In genomic region chrX:119755981-119756533, GRCh38 we compare ENCODE assay signal across 8 cellular contexts. TPM values are rescaled to one million over a fixed set of nuclear protein-coding genes. Genes with fewer than 3 reads are reported as not detected.
DNase-seq lines count a peak whose midpoint lies in the region; ATAC-seq, FAIRE-seq and TF ChIP-seq lines count a peak whose summit lies in the region.

No MANE protein-coding gene starts in this region.

- H3K27me3 ChIP-seq in GM12878 (replicated peaks in 1 of 2; ENCODE audit: control insufficient read depth in 2 of 2, insufficient read depth in 2 of 2, low read length in 1 of 2) (no peaks in the 10 kb centered on the region), right atrium auricular region (peaks cover 0 to 4% of the 10 kb centered on the region in 2 donors), gastrocnemius medialis (peaks cover 0 to 15% (median 3%) of the 10 kb centered on the region in 3 donors)

- no peak for TF ChIP-seq CTCF in GM12878 (IDR thresholded peaks at IDR 0.05 in 2 of 3, conservative IDR thresholded peaks at IDR 0.05 in 1 of 3; ENCODE audit: control insufficient read depth in 2 of 3, extremely low read depth in 1 of 3, insufficient read depth in 1 of 3, low read depth in 3 of 3, low read length in 3 of 3)
- TF ChIP-seq CTCF in right atrium auricular region (IDR thresholded peaks at IDR 0.05), result no peak
- no peak for TF ChIP-seq CTCF in gastrocnemius medialis (IDR thresholded peaks at IDR 0.05 in 4 of 5, conservative IDR thresholded peaks at IDR 0.05 in 1 of 5)

- TF ChIP-seq POLR2A in Raji (IDR thresholded peaks at IDR 0.05; ENCODE audit: insufficient read depth, low read depth, low read length) (0 out of 2 replicates have a peak, but pooled peaks have one; percentile 7), GM12878 (IDR thresholded peaks at IDR 0.05; ENCODE audit: low read depth, low read length) (peak; percentile 16; the same call in 1 of the 2 replicates), gastrocnemius medialis (IDR thresholded peaks at IDR 0.05) (no peak)

- FAIRE-seq in GM12878 (lab: Jason Lieb, UNC), result peak; percentile 92

- H3K36me3 ChIP-seq in GM12878 (ENCODE audit: control insufficient read depth in 2 of 2, insufficient read depth in 2 of 2, low read length in 1 of 2) (no peaks in the 10 kb centered on the region), right atrium auricular region (no peaks in the 10 kb centered on the region), gastrocnemius medialis (no peaks in the 10 kb centered on the region)

- intact Hi-C loops in GM12878 (cut with micrococcal nuclease; ENCODE audit: unreplicated experiment) (loop anchor here (1.0 to 2.0 kb wide), 3 partner anchors 23 to 108 kb away; no protein-coding TSS in a partner anchor), gastrocnemius medialis (cut with DNase I; ENCODE audit: low total_unique reads) (no loop called here)

- H3K27ac ChIP-seq in GM12878 (ENCODE audit: control insufficient read depth, insufficient read depth), result peak overlapping the region; percentile 93
- H3K27ac ChIP-seq in right atrium auricular region, result no peak overlapping the region
- no peak overlapping the region for H3K27ac ChIP-seq in gastrocnemius medialis

- H3K4me1 ChIP-seq in GM12878 (ENCODE audit: control insufficient read depth, insufficient read depth, low read length) (peaks cover 44% of the 10 kb centered on the region), right atrium auricular region (peaks cover 0 to 13% of the 10 kb centered on the region in 2 donors), gastrocnemius medialis (no peaks in the 10 kb centered on the region)

- peak overlapping the region; percentile 61 for H3K9ac ChIP-seq in GM12878 (ENCODE audit: control insufficient read depth, insufficient read depth, low read length)

- no peaks in the 10 kb centered on the region; the same call in 2 of the 3 replicates for H3K9me3 ChIP-seq in GM12878 (replicated peaks; ENCODE audit: control insufficient read depth, insufficient read depth, low read length)
- no peaks in the 10 kb centered on the region for H3K9me3 ChIP-seq in right atrium auricular region
- H3K9me3 ChIP-seq in gastrocnemius medialis, result no peaks in the 10 kb centered on the region

- H4K20me1 ChIP-seq in GM12878 (ENCODE audit: control insufficient read depth, insufficient read depth), result no peaks in the 10 kb centered on the region

- no peaks in the 10 kb centered on the region; the same call in none of the 2 replicates for H3K79me2 ChIP-seq in GM12878 (ENCODE audit: control insufficient read depth, insufficient read depth, low read length)

- in situ Hi-C loops in GM12878 (cut with MboI), result no loop called here
- in situ Hi-C loops in gastrocnemius medialis (cut with MboI; ENCODE audit: low sequenced_read_pairs in 4 of 4), result no loop called here

- peak overlapping the region; percentile 80 for H3K4me2 ChIP-seq in GM12878 (ENCODE audit: control insufficient read depth, insufficient read depth)

- 2% methylated on average over 7 of the region's 7 CpGs for WGBS in GM12878 (ENCODE audit: insufficient coverage, insufficient replicate concordance, low lambda C conversion rate, missing lambda C conversion rate)

- peak overlapping the region; percentile 11; the same call in 1 of the 2 replicates for H3K4me3 ChIP-seq in GM12878
- H3K4me3 ChIP-seq in right atrium auricular region, result no peak overlapping the region
- H3K4me3 ChIP-seq in gastrocnemius medialis, result no peak overlapping the region

- ATAC-seq in GM18520 (IDR thresholded peaks at IDR 0.05; ENCODE audit: unreplicated experiment) (peak; percentile 60), HG02884 (IDR thresholded peaks at IDR 0.05; ENCODE audit: unreplicated experiment) (peak; percentile 44), GM12878 (peak; percentile 79), gastrocnemius medialis (no peak)

- RAD21 ChIA-PET in GM12878 (lab: Charles Lee; ENCODE audit: unreplicated experiment), result interaction anchor here (0.7 to 12.8 kb wide), 19 partner anchors 8 to 239 kb away, joined by 3 to 128 read pairs (median 5); partner anchors contain the start of genes NKRF, RPL39 and SEPTIN6

- SMC1A ChIA-PET in GM12878 (lab: Charles Lee; ENCODE audit: uncharacterized antibody, unreplicated experiment), result interaction anchor here (0.7 to 6.5 kb wide), 14 partner anchors 8 to 179 kb away, joined by 3 to 61 read pairs (median 6); partner anchors contain the start of gene RPL39

- POLR2A ChIA-PET in GM12878 (lab: Charles Lee), result interaction anchor here (0.5 to 7.7 kb wide), 7 partner anchors 8 to 101 kb away, joined by 3 to 42 read pairs (median 7); partner anchors contain the start of gene SEPTIN6

- H2AFZ ChIP-seq in GM12878 (ENCODE audit: control insufficient read depth, low read depth, low read length), result peak overlapping the region; percentile 46; the same call in 1 of the 2 replicates

- peak; percentile 80 to 90 for TF ChIP-seq EP300 in GM12878 (IDR thresholded peaks at IDR 0.05; ENCODE audit: borderline replicate concordance in 1 of 2, control insufficient read depth in 1 of 2, low read depth in 2 of 2, low read length in 2 of 2)

- no peak for TF ChIP-seq RAD21 in GM12878 (IDR thresholded peaks at IDR 0.05; ENCODE audit: insufficient read depth, low read depth, low read length)

- peak; percentile 85 for DNase-seq in GM12878 (ENCODE audit: low read depth, low spot score)
- peak; percentile 16 for DNase-seq in stimulated activated CD8-positive, alpha-beta memory T cell treated with anti-CD3 and anti-CD28 coated beads, Interleukin-12 subunit alpha, Interleukin-12 subunit beta, amount 100 ng/mL, for 4 hours (ENCODE audit: low read depth)
- DNase-seq in right atrium auricular region (ENCODE audit: low spot score), result no peak
- no peak for DNase-seq in NCI-H1417 (lab: John Stamatoyannopoulos, UW)
- no peak for DNase-seq in gastrocnemius medialis

- no TSS peak for BruUV-seq in GM12878 (replicated peaks; lab: Mats Ljungman, UMichigan)

- CTCF ChIA-PET in GM12878 (lab: Yijun Ruan, JAX), result interaction anchor here (0.8 to 7.1 kb wide), 15 partner anchors 9 to 240 kb away, joined by 3 to 78 read pairs (median 8); no protein-coding TSS in a partner anchor

TF ChIP-seq in GM12878, 131 proteins besides CTCF, POLR2A, EP300 and RAD21 (continues in another document):
- TF ChIP-seq, protein P1, sequence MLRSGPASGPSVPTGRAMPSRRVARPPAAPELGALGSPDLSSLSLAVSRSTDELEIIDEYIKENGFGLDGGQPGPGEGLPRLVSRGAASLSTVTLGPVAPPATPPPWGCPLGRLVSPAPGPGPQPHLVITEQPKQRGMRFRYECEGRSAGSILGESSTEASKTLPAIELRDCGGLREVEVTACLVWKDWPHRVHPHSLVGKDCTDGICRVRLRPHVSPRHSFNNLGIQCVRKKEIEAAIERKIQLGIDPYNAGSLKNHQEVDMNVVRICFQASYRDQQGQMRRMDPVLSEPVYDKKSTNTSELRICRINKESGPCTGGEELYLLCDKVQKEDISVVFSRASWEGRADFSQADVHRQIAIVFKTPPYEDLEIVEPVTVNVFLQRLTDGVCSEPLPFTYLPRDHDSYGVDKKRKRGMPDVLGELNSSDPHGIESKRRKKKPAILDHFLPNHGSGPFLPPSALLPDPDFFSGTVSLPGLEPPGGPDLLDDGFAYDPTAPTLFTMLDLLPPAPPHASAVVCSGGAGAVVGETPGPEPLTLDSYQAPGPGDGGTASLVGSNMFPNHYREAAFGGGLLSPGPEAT (IDR thresholded peaks at IDR 0.05; ENCODE audit: low read depth), result peak; percentile 90
- TF ChIP-seq SP1 (IDR thresholded peaks at IDR 0.05; ENCODE audit: low read depth, low read length) (peak; percentile 69), SMARCA5 (IDR thresholded peaks at IDR 0.05) (0 out of 2 replicates have a peak, but pooled peaks have one; percentile 15), POLR2AphosphoS2 (IDR thresholded peaks at IDR 0.05; ENCODE audit: low read depth, low read length) (no peak), CREM (IDR thresholded peaks at IDR 0.05; ENCODE audit: low read depth) (peak; percentile 60; the same call in 1 of the 2 replicates)

RNA-seq across cellular contexts. Expression of gene SOWAHD, which starts 2.3 kb away (rescaled TPM):
- total RNA-seq in GM12878 (2013; cell fraction: nucleolus; rRNA removed), result 3.8 and 5.0 TPM in 2 replicates
- total RNA-seq in GM12878 (2014; rRNA removed), result 5.4 and 5.6 TPM in 2 replicates
- total RNA-seq in GM12878 (2014; rRNA removed; fragmentation: Illumina TruSeq; extraction: Trizol), result 1.5 and 1.6 TPM in 2 replicates
- 7.4 and 7.8 TPM in 2 replicates for total RNA-seq in GM12878 (2021)
- polyA plus RNA-seq in GM12878 (2011; ENCODE audit: low read depth), result not detected
- polyA plus RNA-seq in GM12878 (2011; rRNA removed), result 1.3 and 2.2 TPM in 2 replicates
- polyA plus RNA-seq in GM12878 (2011; cell fraction: cytosol; rRNA removed), result 2.3 and 3.7 TPM in 2 replicates
- polyA plus RNA-seq in GM12878 (2011; cell fraction: nucleus; rRNA removed), result 2.3 TPM in 2 replicates
- 1.0 and 2.8 TPM in 2 replicates for polyA plus RNA-seq in GM12878 (2012)
- polyA plus RNA-seq in GM12878 (2014; fragmentation: Illumina TruSeq; extraction: Trizol), result 0.41 and 1.4 TPM in 2 replicates
- polyA plus RNA-seq in GM12878 (2014; fragmentation: Nextera tagmentation; extraction: Ambion mirVana), result under 1 TPM; 0.27 to 0.69 TPM
- 5.7 and 6.1 TPM in 2 replicates for polyA plus RNA-seq in GM12878 (2014; rRNA removed)
- 1 to 10 TPM; 2.9 to 3.7 TPM for polyA plus RNA-seq in GM12878 (2016; fragmentation: Nextera tagmentation; extraction: Ambion mirVana)
- 0.37 and 1.6 TPM in 2 replicates for polyA minus RNA-seq in GM12878 (2011; rRNA and poly(A)+ RNA removed)
- polyA minus RNA-seq in GM12878 (2011; cell fraction: cytosol; rRNA and poly(A)+ RNA removed), result 0.94 and 1.1 TPM in 2 replicates
- 0.67 and 1.1 TPM in 2 replicates for polyA minus RNA-seq in GM12878 (2011; cell fraction: nucleus; rRNA and poly(A)+ RNA removed)
- not detected for total RNA-seq in right atrium auricular region
- total RNA-seq in gastrocnemius medialis, result under 1 TPM in 1 of 4 donors, not detected in 3; 0.76 TPM

RNA-seq across cellular contexts. Expression of gene RPL39, which starts 35.4 kb away (rescaled TPM):
- 298 and 461 TPM in 2 replicates for total RNA-seq in GM12878 (2013; cell fraction: nucleolus; rRNA removed)
- total RNA-seq in GM12878 (2014; rRNA removed), result 1,792 and 2,082 TPM in 2 replicates
- total RNA-seq in GM12878 (2014; rRNA removed; fragmentation: Illumina TruSeq; extraction: Trizol), result 3,753 and 4,112 TPM in 2 replicates
- total RNA-seq in GM12878 (2021), result 2,274 and 2,439 TPM in 2 replicates
- 4,793 TPM for polyA plus RNA-seq in GM12878 (2011; ENCODE audit: low read depth)
- polyA plus RNA-seq in GM12878 (2011; rRNA removed), result 4,235 and 5,931 TPM in 2 replicates
- 2,324 and 2,798 TPM in 2 replicates for polyA plus RNA-seq in GM12878 (2011; cell fraction: cytosol; rRNA removed)
- polyA plus RNA-seq in GM12878 (2011; cell fraction: nucleus; rRNA removed), result 799 and 1,687 TPM in 2 replicates
- polyA plus RNA-seq in GM12878 (2012), result 9,814 and 10,250 TPM in 2 replicates
- 6,541 and 7,422 TPM in 2 replicates for polyA plus RNA-seq in GM12878 (2014; fragmentation: Illumina TruSeq; extraction: Trizol)
- 1,000 to 10,000 TPM; 4,146 to 5,350 TPM for polyA plus RNA-seq in GM12878 (2014; fragmentation: Nextera tagmentation; extraction: Ambion mirVana)
- polyA plus RNA-seq in GM12878 (2014; rRNA removed), result 2,881 and 3,581 TPM in 2 replicates
- 1,000 to 10,000 TPM; 1,812 to 1,889 TPM for polyA plus RNA-seq in GM12878 (2016; fragmentation: Nextera tagmentation; extraction: Ambion mirVana)
- polyA minus RNA-seq in GM12878 (2011; rRNA and poly(A)+ RNA removed), result 1,155 and 1,469 TPM in 2 replicates
- 295 and 328 TPM in 2 replicates for polyA minus RNA-seq in GM12878 (2011; cell fraction: cytosol; rRNA and poly(A)+ RNA removed)
- 71.3 and 90.8 TPM in 2 replicates for polyA minus RNA-seq in GM12878 (2011; cell fraction: nucleus; rRNA and poly(A)+ RNA removed)
- total RNA-seq in right atrium auricular region, result 1,000 to 10,000 TPM; 1,432 to 3,550 TPM
- total RNA-seq in gastrocnemius medialis, result 1,000 to 10,000 TPM; 3,033 to 5,904 (median 3,913) TPM

Comparison
In these comparisons a context has a peak if more than half of its experiments do, and no peak if none do; other contexts are left out.
1. ATAC-seq: peak in GM18520 (single experiment), HG02884 (single experiment) and GM12878 (single experiment); none in gastrocnemius medialis (0 of 2).
2. POLR2A ChIP-seq: peak in Raji (single experiment) and GM12878 (single experiment); none in gastrocnemius medialis (0 of 2).
3. DNase-seq: peak in GM12878 (single experiment) and stimulated activated CD8-positive, alpha-beta memory T cell treated with anti-CD3 and anti-CD28 coated beads, Interleukin-12 subunit alpha, Interleukin-12 subunit beta, amount 100 ng/mL, for 4 hours (single experiment); none in right atrium auricular region (single experiment), NCI-H1417 (0 of 3) and gastrocnemius medialis (0 of 2).